Comparison of ENCODE assay signal across 2 cellular contexts in genomic region chr17:81340606-81341346, GRCh38.
TF ChIP-seq lines count a peak whose summit lies in the region.

No MANE protein-coding gene starts in this region.

TF ChIP-seq in GM23338, 12 proteins besides CTCF, POLR2A, EP300 and RAD21:
- TF ChIP-seq ZNF114 (CRISPR knock-in tag; IDR thresholded peaks at IDR 0.05) (no peak), EZH2 (IDR thresholded peaks at IDR 0.05; ENCODE audit: low read depth, unreplicated experiment) (peak; percentile 93)

TF ChIP-seq in K562, 482 proteins besides CTCF, POLR2A, EP300 and RAD21:
- TF ChIP-seq CLOCK (CRISPR knock-in tag; IDR thresholded peaks at IDR 0.05; ENCODE audit: borderline replicate concordance) (no peak), NUFIP1 (IDR thresholded peaks at IDR 0.05; ENCODE audit: partially characterized antibody) (no peak), ZBTB33 (CRISPR knock-in tag; IDR thresholded peaks at IDR 0.05) (peak; percentile 39)
